13 cellular contexts compared by ENCODE assay signal in the genomic region with DNA sequence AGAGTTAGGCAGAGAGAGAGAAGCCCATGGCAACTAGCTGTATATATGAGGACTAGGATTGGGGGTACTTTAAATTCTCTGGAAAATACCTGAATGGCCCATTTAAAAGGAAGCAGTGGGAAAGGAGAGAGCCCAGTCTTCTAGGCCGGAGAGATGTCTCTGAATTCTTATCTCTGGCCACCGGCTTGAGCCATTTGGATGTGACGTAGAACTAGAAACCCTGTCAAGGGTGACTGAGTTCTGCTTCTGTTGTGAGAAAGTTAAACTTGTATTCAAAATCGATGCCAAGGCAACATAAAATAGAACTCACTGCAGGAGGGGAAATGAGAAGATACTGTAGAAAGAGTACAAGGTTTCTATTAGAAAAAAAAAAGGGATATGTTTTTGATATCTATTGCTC. TPM values are rescaled to one million over a fixed set of nuclear protein-coding genes. Genes with fewer than 3 reads are reported as not detected.
DNase-seq lines count a peak whose midpoint lies in the region; ATAC-seq, FAIRE-seq and TF ChIP-seq lines count a peak whose summit lies in the region.
"Had no signal": no experiment of that assay in that cellular context is flagged by ENCODE, and none has a peak within 500 bp of the region (broad histone marks: within the 10 kb centered on the region; RNA-seq: fewer than 3 reads in every experiment).

No MANE protein-coding gene starts in this region.

- peaks cover 23% of the 10 kb centered on the region for H3K9me3 Mint-ChIP-seq in activated CD8-positive, alpha-beta T cell treated with anti-CD3 and anti-CD28 coated beads for 36 hours
- H3K9me3 Mint-ChIP-seq in activated CD8-positive, alpha-beta T cell treated with anti-CD3 and anti-CD28 coated beads, Interleukin-2, amount 10 ng/mL, durations not matched to agents 7 days and 5 days (ENCODE audit: insufficient read depth), result peaks cover 27% of the 10 kb centered on the region
- H3K9me3 Mint-ChIP-seq in stimulated activated effector memory CD8-positive, alpha-beta T cell treated with anti-CD3 and anti-CD28 coated beads, Interleukin-12 subunit alpha, Interleukin-12 subunit beta, amount 100 ng/mL, for 72 hours, result peaks cover 5% of the 10 kb centered on the region
- peaks cover 12% of the 10 kb centered on the region for H3K9me3 Mint-ChIP-seq in activated naive CD4-positive, alpha-beta T cell treated with anti-CD3 and anti-CD28 coated beads for 36 hours

- peaks cover 16% of the 10 kb centered on the region for H3K36me3 Mint-ChIP-seq in activated CD8-positive, alpha-beta T cell treated with anti-CD3 and anti-CD28 coated beads for 36 hours (ENCODE audit: low read depth)
- peaks cover 28% of the 10 kb centered on the region for H3K36me3 Mint-ChIP-seq in activated CD8-positive, alpha-beta T cell treated with anti-CD3 and anti-CD28 coated beads, Interleukin-2, amount 10 ng/mL, durations not matched to agents 7 days and 5 days (ENCODE audit: low read depth)
- H3K36me3 Mint-ChIP-seq in stimulated activated effector memory CD8-positive, alpha-beta T cell treated with anti-CD3 and anti-CD28 coated beads, Interleukin-12 subunit alpha, Interleukin-12 subunit beta, amount 100 ng/mL, for 72 hours, result no peaks in the 10 kb centered on the region
- peaks cover 8% of the 10 kb centered on the region for H3K36me3 Mint-ChIP-seq in activated naive CD4-positive, alpha-beta T cell treated with anti-CD3 and anti-CD28 coated beads for 36 hours (ENCODE audit: low read depth)

- no peak for ATAC-seq in activated CD8-positive, alpha-beta T cell treated with anti-CD3 and anti-CD28 coated beads for 36 hours
- no peak for ATAC-seq in activated CD8-positive, alpha-beta T cell treated with anti-CD3 and anti-CD28 coated beads, Interleukin-2, amount 10 ng/mL, durations not matched to agents 7 days and 5 days
- peak; percentile 75 for ATAC-seq in GM21786 (IDR thresholded peaks at IDR 0.05; ENCODE audit: unreplicated experiment)
- peak; percentile 86 for ATAC-seq in HG03432 (IDR thresholded peaks at IDR 0.05; ENCODE audit: unreplicated experiment)
- ATAC-seq in stimulated activated effector memory CD8-positive, alpha-beta T cell treated with anti-CD3 and anti-CD28 coated beads, Interleukin-12 subunit alpha, Interleukin-12 subunit beta, amount 100 ng/mL, for 72 hours, result peak; percentile 24

- H3K27me3 Mint-ChIP-seq in activated CD8-positive, alpha-beta T cell treated with anti-CD3 and anti-CD28 coated beads for 36 hours, result no peaks in the 10 kb centered on the region
- H3K27me3 Mint-ChIP-seq in activated CD8-positive, alpha-beta T cell treated with anti-CD3 and anti-CD28 coated beads, Interleukin-2, amount 10 ng/mL, durations not matched to agents 7 days and 5 days (ENCODE audit: low read depth), result no peaks in the 10 kb centered on the region
- H3K27me3 Mint-ChIP-seq in activated naive CD4-positive, alpha-beta T cell treated with anti-CD3 and anti-CD28 coated beads for 36 hours (ENCODE audit: low read depth), result no peaks in the 10 kb centered on the region

- H3K27ac Mint-ChIP-seq in activated CD8-positive, alpha-beta T cell treated with anti-CD3 and anti-CD28 coated beads for 36 hours, result peak overlapping the region; percentile 72
- H3K27ac Mint-ChIP-seq in activated CD8-positive, alpha-beta T cell treated with anti-CD3 and anti-CD28 coated beads, Interleukin-2, amount 10 ng/mL, durations not matched to agents 7 days and 5 days, result no peak overlapping the region
- peak overlapping the region; percentile 21 for H3K27ac Mint-ChIP-seq in stimulated activated effector memory CD8-positive, alpha-beta T cell treated with anti-CD3 and anti-CD28 coated beads, Interleukin-12 subunit alpha, Interleukin-12 subunit beta, amount 100 ng/mL, for 72 hours
- no peak overlapping the region for H3K27ac Mint-ChIP-seq in activated naive CD4-positive, alpha-beta T cell treated with anti-CD3 and anti-CD28 coated beads for 36 hours

- intact Hi-C loops in activated CD8-positive, alpha-beta T cell treated with anti-CD3 and anti-CD28 coated beads for 36 hours (cut with micrococcal nuclease), result no loop called here
- intact Hi-C loops in activated naive CD4-positive, alpha-beta T cell treated with anti-CD3 and anti-CD28 coated beads for 36 hours (cut with micrococcal nuclease), result loop anchor here (10.0 kb wide), 1 partner anchor 1558 kb away; no protein-coding TSS in a partner anchor

- peaks cover 54% of the 10 kb centered on the region for H3K4me1 Mint-ChIP-seq in activated CD8-positive, alpha-beta T cell treated with anti-CD3 and anti-CD28 coated beads for 36 hours (ENCODE audit: low read depth)
- H3K4me1 Mint-ChIP-seq in activated CD8-positive, alpha-beta T cell treated with anti-CD3 and anti-CD28 coated beads, Interleukin-2, amount 10 ng/mL, durations not matched to agents 7 days and 5 days (ENCODE audit: low read depth), result peaks cover 54% of the 10 kb centered on the region
- peaks cover 45% of the 10 kb centered on the region for H3K4me1 Mint-ChIP-seq in stimulated activated effector memory CD8-positive, alpha-beta T cell treated with anti-CD3 and anti-CD28 coated beads, Interleukin-12 subunit alpha, Interleukin-12 subunit beta, amount 100 ng/mL, for 72 hours
- H3K4me1 Mint-ChIP-seq in activated naive CD4-positive, alpha-beta T cell treated with anti-CD3 and anti-CD28 coated beads for 36 hours (ENCODE audit: low read depth), result peaks cover 67% of the 10 kb centered on the region

- peak; percentile 20 for TF ChIP-seq CTCF in activated CD8-positive, alpha-beta T cell treated with anti-CD3 and anti-CD28 coated beads for 36 hours (IDR thresholded peaks at IDR 0.05)

- CTCF ChIA-PET in activated CD8-positive, alpha-beta T cell treated with anti-CD3 and anti-CD28 coated beads for 36 hours (lab: Charles Lee), result interaction anchor here (1.2 to 4.2 kb wide), 6 partner anchors 9 to 42 kb away, joined by 3 to 18 read pairs (median 6); no protein-coding TSS in a partner anchor
- CTCF ChIA-PET in activated CD8-positive, alpha-beta T cell treated with anti-CD3 and anti-CD28 coated beads, Interleukin-2, amount 10 ng/mL, durations not matched to agents 7 days and 5 days (lab: Charles Lee), result interaction anchor here (0.7 to 16.4 kb wide), 7 partner anchors 12 to 1518 kb away, joined by 3 to 224 read pairs (median 3); no protein-coding TSS in a partner anchor
- CTCF ChIA-PET in activated naive CD4-positive, alpha-beta T cell treated with anti-CD3 and anti-CD28 coated beads for 36 hours (lab: Charles Lee), result interaction anchor here (0.7 to 3.6 kb wide), 10 partner anchors 11 to 151 kb away, joined by 3 to 24 read pairs (median 5); partner anchors contain the start of gene CASP2

- FAIRE-seq in urothelium cell line (lab: Jason Lieb, UNC), result no peak
- FAIRE-seq: endothelial cell of umbilical vein had no signal

- no peak for DNase-seq in activated CD8-positive, alpha-beta T cell treated with anti-CD3 and anti-CD28 coated beads for 36 hours
- no peak for DNase-seq in activated CD8-positive, alpha-beta T cell treated with anti-CD3 and anti-CD28 coated beads, Interleukin-2, amount 10 ng/mL, durations not matched to agents 7 days and 5 days
- DNase-seq in stimulated activated effector memory CD8-positive, alpha-beta T cell treated with anti-CD3 and anti-CD28 coated beads, Interleukin-12 subunit alpha, Interleukin-12 subunit beta, amount 100 ng/mL, for 72 hours (ENCODE audit: low spot score in 2 of 2), result no peak
- no peak for DNase-seq in DMS153 treated with DMSO at 0.1 percent for 48 hours (lab: John Stamatoyannopoulos, UW; ENCODE audit: unreplicated experiment)
- no peak for DNase-seq in activated naive CD4-positive, alpha-beta T cell treated with anti-CD3 and anti-CD28 coated beads for 36 hours
- DNase-seq in urothelium cell line (ENCODE audit: low spot score), result no peak
- DNase-seq: 8988T, islet precursor cell, NCI-H510A treated with DMSO at 0.1 percent for 48 hours, ovary had no signal

- H3K4me3 Mint-ChIP-seq in activated CD8-positive, alpha-beta T cell treated with anti-CD3 and anti-CD28 coated beads for 36 hours, result no peak overlapping the region
- H3K4me3 Mint-ChIP-seq in activated CD8-positive, alpha-beta T cell treated with anti-CD3 and anti-CD28 coated beads, Interleukin-2, amount 10 ng/mL, durations not matched to agents 7 days and 5 days, result no peak overlapping the region
- H3K4me3 Mint-ChIP-seq in stimulated activated effector memory CD8-positive, alpha-beta T cell treated with anti-CD3 and anti-CD28 coated beads, Interleukin-12 subunit alpha, Interleukin-12 subunit beta, amount 100 ng/mL, for 72 hours, result no peak overlapping the region
- H3K4me3 Mint-ChIP-seq in activated naive CD4-positive, alpha-beta T cell treated with anti-CD3 and anti-CD28 coated beads for 36 hours, result no peak overlapping the region

- POLR2A ChIA-PET in activated CD8-positive, alpha-beta T cell treated with anti-CD3 and anti-CD28 coated beads for 36 hours (lab: Charles Lee), result interaction anchor here (1.7 to 2.2 kb wide), 2 partner anchors 31 to 51 kb away, joined by 4 to 6 read pairs; partner anchors contain the start of gene CASP2
- POLR2A ChIA-PET in activated CD8-positive, alpha-beta T cell treated with anti-CD3 and anti-CD28 coated beads, Interleukin-2, amount 10 ng/mL, durations not matched to agents 7 days and 5 days (lab: Charles Lee), result interaction anchor here (1.3 to 1.8 kb wide), 2 partner anchors 9 to 30 kb away, joined by 8 to 9 read pairs; partner anchors contain the start of gene CASP2

RNA-seq across cellular contexts. Expression of gene GSTK1, which starts 6.3 kb away (rescaled TPM):
- 100 to 1,000 TPM; 163 to 171 TPM for total RNA-seq in activated CD8-positive, alpha-beta T cell treated with anti-CD3 and anti-CD28 coated beads for 36 hours
- total RNA-seq in activated CD8-positive, alpha-beta T cell treated with anti-CD3 and anti-CD28 coated beads, Interleukin-2, amount 10 ng/mL, durations not matched to agents 7 days and 5 days, result 100 to 1,000 TPM; 254 to 255 TPM
- total RNA-seq in activated naive CD4-positive, alpha-beta T cell treated with anti-CD3 and anti-CD28 coated beads for 36 hours, result 100 to 1,000 TPM; 186 to 187 TPM

RNA-seq across cellular contexts. Expression of gene TMEM139, which starts 27.8 kb away (rescaled TPM):
- 1 to 10 TPM; 1.6 to 2.0 TPM for total RNA-seq in activated CD8-positive, alpha-beta T cell treated with anti-CD3 and anti-CD28 coated beads for 36 hours
- total RNA-seq in activated CD8-positive, alpha-beta T cell treated with anti-CD3 and anti-CD28 coated beads, Interleukin-2, amount 10 ng/mL, durations not matched to agents 7 days and 5 days, result under 1 TPM; 0.29 to 0.65 TPM
- total RNA-seq in activated naive CD4-positive, alpha-beta T cell treated with anti-CD3 and anti-CD28 coated beads for 36 hours, result under 1 TPM; 0.64 to 0.74 TPM
- total RNA-seq: endothelial cell of umbilical vein had no signal

RNA-seq across cellular contexts. Expression of gene CASP2, which starts 31.2 kb away (rescaled TPM):
- total RNA-seq in activated CD8-positive, alpha-beta T cell treated with anti-CD3 and anti-CD28 coated beads for 36 hours, result 10 to 100 TPM; 79.6 to 80.9 TPM
- 100 to 1,000 TPM; 111 to 115 TPM for total RNA-seq in activated CD8-positive, alpha-beta T cell treated with anti-CD3 and anti-CD28 coated beads, Interleukin-2, amount 10 ng/mL, durations not matched to agents 7 days and 5 days
- total RNA-seq in activated naive CD4-positive, alpha-beta T cell treated with anti-CD3 and anti-CD28 coated beads for 36 hours, result 100 to 1,000 TPM; 116 to 124 TPM

RNA-seq across cellular contexts. Expression of gene TAS2R40, which starts 35.1 kb away (rescaled TPM):
- not detected for total RNA-seq in activated CD8-positive, alpha-beta T cell treated with anti-CD3 and anti-CD28 coated beads for 36 hours
- not detected for total RNA-seq in activated CD8-positive, alpha-beta T cell treated with anti-CD3 and anti-CD28 coated beads, Interleukin-2, amount 10 ng/mL, durations not matched to agents 7 days and 5 days
- total RNA-seq in activated naive CD4-positive, alpha-beta T cell treated with anti-CD3 and anti-CD28 coated beads for 36 hours, result not detected
- total RNA-seq: endothelial cell of umbilical vein, ovary had no signal

RNA-seq across cellular contexts. Expression of gene CLCN1, which starts 59.0 kb away (rescaled TPM):
- total RNA-seq in activated CD8-positive, alpha-beta T cell treated with anti-CD3 and anti-CD28 coated beads for 36 hours, result under 1 TPM in 1 of 2 experiments, not detected in 1; 0.09 TPM
- under 1 TPM in 1 of 2 experiments, not detected in 1; 0.13 TPM for total RNA-seq in activated CD8-positive, alpha-beta T cell treated with anti-CD3 and anti-CD28 coated beads, Interleukin-2, amount 10 ng/mL, durations not matched to agents 7 days and 5 days
- total RNA-seq in activated naive CD4-positive, alpha-beta T cell treated with anti-CD3 and anti-CD28 coated beads for 36 hours, result not detected
- total RNA-seq: endothelial cell of umbilical vein had no signal

Comparison
In these comparisons a context has a peak if more than half of its experiments do, and no peak if none do; other contexts are left out.
1. H3K27ac Mint-ChIP-seq: peak in activated CD8-positive, alpha-beta T cell treated with anti-CD3 and anti-CD28 coated beads for 36 hours (single experiment) and stimulated activated effector memory CD8-positive, alpha-beta T cell treated with anti-CD3 and anti-CD28 coated beads, Interleukin-12 subunit alpha, Interleukin-12 subunit beta, amount 100 ng/mL, for 72 hours (single experiment); none in activated CD8-positive, alpha-beta T cell treated with anti-CD3 and anti-CD28 coated beads, Interleukin-2, amount 10 ng/mL, durations not matched to agents 7 days and 5 days (single experiment) and activated naive CD4-positive, alpha-beta T cell treated with anti-CD3 and anti-CD28 coated beads for 36 hours (single experiment).
2. ATAC-seq: peak in GM21786 (single experiment), HG03432 (single experiment) and stimulated activated effector memory CD8-positive, alpha-beta T cell treated with anti-CD3 and anti-CD28 coated beads, Interleukin-12 subunit alpha, Interleukin-12 subunit beta, amount 100 ng/mL, for 72 hours (single experiment); none in activated CD8-positive, alpha-beta T cell treated with anti-CD3 and anti-CD28 coated beads for 36 hours (single experiment) and activated CD8-positive, alpha-beta T cell treated with anti-CD3 and anti-CD28 coated beads, Interleukin-2, amount 10 ng/mL, durations not matched to agents 7 days and 5 days (single experiment).